ENCODE assay signal across 8 cellular contexts in genomic region chr21:45439171-45439872, GRCh38. TPM values are rescaled to one million over a fixed set of nuclear protein-coding genes. Genes with fewer than 3 reads are reported as not detected.
A peak's percentile ranks its signal among the peaks of the same experiment; 100 is the strongest.
DNase-seq lines count a peak whose midpoint lies in the region; ATAC-seq and TF ChIP-seq lines count a peak whose summit lies in the region.

No MANE protein-coding gene starts in this region.

- H3K36me3 ChIP-seq in tibial nerve = no peaks in the 10 kb centered on the region

- no peak for TF ChIP-seq POLR2A in tibial nerve (IDR thresholded peaks at IDR 0.05)

- peak overlapping the region in 3 of 4 donors; percentile 26 to 45 (median 34) for H3K4me3 ChIP-seq in tibial nerve

- peaks cover 2% of the 10 kb centered on the region for H3K4me1 Mint-ChIP-seq in activated naive CD8-positive, alpha-beta T cell treated with anti-CD3 and anti-CD28 coated beads for 36 hours

- H3K27me3 ChIP-seq in tibial nerve = no peaks in the 10 kb centered on the region

- peak overlapping the region; percentile 55 for H3K4me3 Mint-ChIP-seq in activated naive CD8-positive, alpha-beta T cell treated with anti-CD3 and anti-CD28 coated beads for 36 hours

- TF ChIP-seq EP300 in tibial nerve (IDR thresholded peaks at IDR 0.05) = peak; percentile 73 to 86

- TF ChIP-seq CTCF in tibial nerve (IDR thresholded peaks at IDR 0.05) = peak; percentile 96 to 100 (median 97)

- peak; percentile 85 for ATAC-seq in Right ventricle myocardium inferior

- peaks cover 10% of the 10 kb centered on the region for H3K27me3 Mint-ChIP-seq in activated naive CD8-positive, alpha-beta T cell treated with anti-CD3 and anti-CD28 coated beads for 36 hours

- H3K36me3 Mint-ChIP-seq in activated naive CD8-positive, alpha-beta T cell treated with anti-CD3 and anti-CD28 coated beads for 36 hours = no peaks in the 10 kb centered on the region

- H3K9me3 ChIP-seq in tibial nerve = no peaks in the 10 kb centered on the region

- H3K27ac Mint-ChIP-seq in activated naive CD8-positive, alpha-beta T cell treated with anti-CD3 and anti-CD28 coated beads for 36 hours = peak overlapping the region; percentile 45

- WGBS in tibial nerve, 2 donors = 4 to 12% methylated on average over 43 to 58 of the region's 58 CpGs

- peaks cover 0 to 25% (median 11%) of the 10 kb centered on the region in 4 donors for H3K4me1 ChIP-seq in tibial nerve

- peak overlapping the region; percentile 42 to 84 (median 68) for H3K27ac ChIP-seq in tibial nerve

- intact Hi-C loops in Right ventricle myocardium inferior (cut with DNase I) (loop anchor here (1.0 to 5.0 kb wide), 4 partner anchors 35 to 297 kb away; partner anchors contain the start of gene COL18A1), posterior cingulate gyrus (cut with DNase I) (loop anchor here (1.0 kb wide), 2 partner anchors 147 to 299 kb away; no protein-coding TSS in a partner anchor)

- H3K9me3 Mint-ChIP-seq in activated naive CD8-positive, alpha-beta T cell treated with anti-CD3 and anti-CD28 coated beads for 36 hours = no peaks in the 10 kb centered on the region

- DNase-seq in NCI-H146 (lab: John Stamatoyannopoulos, UW) (peak; percentile 20), NCI-H146 treated with DMSO at 0.1 percent for 48 hours (lab: John Stamatoyannopoulos, UW; ENCODE audit: unreplicated experiment) (no peak), Kasumi-1 (lab: John Stamatoyannopoulos, UW) (peak; percentile 74 to 79), SW 1271 (lab: John Stamatoyannopoulos, UW) (peak; percentile 31 to 53), Right ventricle myocardium inferior (ENCODE audit: missing footprints) (peak; percentile 92), posterior cingulate gyrus (peak; percentile 66 to 97 (median 86)), tibial nerve (ENCODE audit: low spot score in 2 of 2) (peak; percentile 74 to 85)
- peak; percentile 82 for DNase-seq in activated naive CD8-positive, alpha-beta T cell treated with anti-CD3 and anti-CD28 coated beads for 36 hours

RNA-seq across cellular contexts. Expression of gene COL18A1, which starts 34.4 kb away (rescaled TPM):
- total RNA-seq in activated naive CD8-positive, alpha-beta T cell treated with anti-CD3 and anti-CD28 coated beads for 36 hours = 1 to 10 TPM; 3.5 to 4.0 TPM
- total RNA-seq in Right ventricle myocardium inferior (51.6 TPM), tibial nerve (100 to 1,000 TPM; 124 to 224 (median 173) TPM)

Comparison
In these comparisons a context has a peak if more than half of its experiments do, and no peak if none do; other contexts are left out.
1. RNA of gene COL18A1, which starts 34.4 kb away (total RNA-seq): 124 to 224 TPM in tibial nerve and 51.6 TPM in Right ventricle myocardium inferior (single experiment); 3.5 to 4.0 TPM in activated naive CD8-positive, alpha-beta T cell treated with anti-CD3 and anti-CD28 coated beads for 36 hours; every median in the first group is over 10 times any median in the second.